In genomic region chr20:1904160-1904559, GRCh38 we compare ENCODE assay signal across 15 cellular contexts. TPM values are rescaled to one million over a fixed set of nuclear protein-coding genes. Genes with fewer than 3 reads are reported as not detected.
DNase-seq lines count a peak whose midpoint lies in the region; ATAC-seq and TF ChIP-seq lines count a peak whose summit lies in the region.
"Had no signal": no experiment of that assay in that cellular context is flagged by ENCODE, and none has a peak within 500 bp of the region (broad histone marks: within the 10 kb centered on the region; RNA-seq: fewer than 3 reads in every experiment).

No MANE protein-coding gene starts in this region.

- H3K27ac Mint-ChIP-seq in activated CD4-positive, alpha-beta T cell treated with anti-CD3 and anti-CD28 coated beads, Interleukin-2, amount 10 ng/mL, durations not matched to agents 7 days and 5 days, result peak overlapping the region; percentile 10
- H3K27ac Mint-ChIP-seq: GM23338 had no signal

- H3K4me1 ChIP-seq in neutrophil (ENCODE audit: control insufficient read depth in 1 of 2, insufficient read depth in 1 of 2, low read depth in 1 of 2, low read length in 1 of 2) (peaks cover 45 to 56% of the 10 kb centered on the region in 2 experiments), uterus (no peaks in the 10 kb centered on the region), MM.1S (ENCODE audit: low read length) (peaks cover 12% of the 10 kb centered on the region)

- H3K9me3 ChIP-seq in neutrophil (no peaks in the 10 kb centered on the region), uterus (no peaks in the 10 kb centered on the region), MM.1S (replicated peaks; ENCODE audit: insufficient read depth, low read length) (no peaks in the 10 kb centered on the region)

- CTCF ChIA-PET in activated CD4-positive, alpha-beta T cell treated with anti-CD3 and anti-CD28 coated beads, Interleukin-2, amount 10 ng/mL, durations not matched to agents 7 days and 5 days (lab: Charles Lee), result no interaction called here

- no peaks in the 10 kb centered on the region for H3F3A ChIP-seq in MM.1S (ENCODE audit: insufficient read depth, low read length)

- no peaks in the 10 kb centered on the region for H3K9me2 ChIP-seq in MM.1S (replicated peaks; ENCODE audit: insufficient read depth, low read length)

- no peak overlapping the region for H3K4me2 ChIP-seq in MM.1S (ENCODE audit: low read depth, low read length)
- H3K4me2 ChIP-seq: GM23338 had no signal

- no peak overlapping the region for H3K4me3 ChIP-seq in neutrophil (ENCODE audit: low read depth in 1 of 2, low read length in 1 of 2)
- H3K4me3 ChIP-seq in uterus, result no peak overlapping the region
- H3K4me3 ChIP-seq in MM.1S (ENCODE audit: low read length), result no peak overlapping the region
- H3K4me3 ChIP-seq: GM12878, GM23338 had no signal

- H3K4me3 Mint-ChIP-seq in activated CD4-positive, alpha-beta T cell treated with anti-CD3 and anti-CD28 coated beads, Interleukin-2, amount 10 ng/mL, durations not matched to agents 7 days and 5 days, result no peak overlapping the region
- H3K4me3 Mint-ChIP-seq: GM23338 had no signal

- peaks cover 16% of the 10 kb centered on the region for H3K79me2 ChIP-seq in MM.1S (ENCODE audit: low read length)

- no peak for ATAC-seq in HG02973 (IDR thresholded peaks at IDR 0.05; ENCODE audit: unreplicated experiment)
- ATAC-seq: GM12878, GM23338 had no signal

- TF ChIP-seq POLR2A in uterus (IDR thresholded peaks at IDR 0.05), result no peak

- no peaks in the 10 kb centered on the region for H4K20me1 ChIP-seq in MM.1S (ENCODE audit: insufficient read depth, low read length)

- peaks cover 91% of the 10 kb centered on the region for H3K36me3 ChIP-seq in neutrophil
- no peaks in the 10 kb centered on the region for H3K36me3 ChIP-seq in uterus
- H3K36me3 ChIP-seq in MM.1S (replicated peaks; ENCODE audit: insufficient read depth, low read length), result no peaks in the 10 kb centered on the region

- no peaks in the 10 kb centered on the region for H3K9me3 Mint-ChIP-seq in activated CD4-positive, alpha-beta T cell treated with anti-CD3 and anti-CD28 coated beads, Interleukin-2, amount 10 ng/mL, durations not matched to agents 7 days and 5 days
- H3K9me3 Mint-ChIP-seq: GM23338 had no signal

- no peak for DNase-seq in activated CD4-positive, alpha-beta T cell treated with anti-CD3 and anti-CD28 coated beads, Interleukin-2, amount 10 ng/mL, durations not matched to agents 7 days and 5 days
- no peak for DNase-seq in activated CD4-positive, alpha-beta T cell treated with anti-CD3 and anti-CD28 coated beads for 48 hours
- DNase-seq in uterus, result peak; percentile 30 to 56
- no peak for DNase-seq in DMS79 (lab: John Stamatoyannopoulos, UW)
- DNase-seq in MM.1S, result no peak
- DNase-seq: Calu3, DMS 273 treated with DMSO at 0.1 percent for 48 hours, H7, IMR-90 had no signal

- intact Hi-C loops in uterus (cut with DNase I; ENCODE audit: low total_unique reads), result no loop called here

- H3K27me3 ChIP-seq in neutrophil (no peaks in the 10 kb centered on the region), uterus (no peaks in the 10 kb centered on the region), MM.1S (replicated peaks; ENCODE audit: insufficient read depth, low read length) (no peaks in the 10 kb centered on the region)

- peaks cover 9% of the 10 kb centered on the region for H3K4me1 Mint-ChIP-seq in activated CD4-positive, alpha-beta T cell treated with anti-CD3 and anti-CD28 coated beads, Interleukin-2, amount 10 ng/mL, durations not matched to agents 7 days and 5 days

- no peak overlapping the region for H3K9ac ChIP-seq in MM.1S (ENCODE audit: low read length)

- H3K27me3 Mint-ChIP-seq in activated CD4-positive, alpha-beta T cell treated with anti-CD3 and anti-CD28 coated beads, Interleukin-2, amount 10 ng/mL, durations not matched to agents 7 days and 5 days, result peaks cover 12% of the 10 kb centered on the region

- TF ChIP-seq CTCF in neutrophil (IDR thresholded peaks at IDR 0.05), result no peak
- no peak for TF ChIP-seq CTCF in uterus (IDR thresholded peaks at IDR 0.05)
- no peak for TF ChIP-seq CTCF in MM.1S (IDR thresholded peaks at IDR 0.05; ENCODE audit: low read length)

- H3K27ac ChIP-seq in cingulate gyrus (ENCODE audit: low read depth, low read length), result peak overlapping the region; percentile 92
- peak overlapping the region; percentile 30 for H3K27ac ChIP-seq in neutrophil
- H3K27ac ChIP-seq in uterus, result no peak overlapping the region
- no peak overlapping the region for H3K27ac ChIP-seq in MM.1S (ENCODE audit: low read length)
- H3K27ac ChIP-seq: 22Rv1 had no signal

- no peak overlapping the region for H2AFZ ChIP-seq in MM.1S (ENCODE audit: low read length)
- H2AFZ ChIP-seq: GM23338 had no signal

- H3K36me3 Mint-ChIP-seq in activated CD4-positive, alpha-beta T cell treated with anti-CD3 and anti-CD28 coated beads, Interleukin-2, amount 10 ng/mL, durations not matched to agents 7 days and 5 days (ENCODE audit: low read depth), result no peaks in the 10 kb centered on the region

- POLR2A ChIA-PET in activated CD4-positive, alpha-beta T cell treated with anti-CD3 and anti-CD28 coated beads, Interleukin-2, amount 10 ng/mL, durations not matched to agents 7 days and 5 days (lab: Charles Lee), result no interaction called here

RNA-seq across cellular contexts. Expression of gene SIRPA, which starts 9.0 kb away (rescaled TPM):
- not detected for total RNA-seq in activated CD4-positive, alpha-beta T cell treated with anti-CD3 and anti-CD28 coated beads, Interleukin-2, amount 10 ng/mL, durations not matched to agents 7 days and 5 days
- 10 to 100 TPM; 11.5 to 34.6 (median 20.2) TPM for total RNA-seq in uterus

Comparison
In these comparisons a context has a peak if more than half of its experiments do, and no peak if none do; other contexts are left out.
1. DNase-seq: peak in uterus (2 of 2); none in activated CD4-positive, alpha-beta T cell treated with anti-CD3 and anti-CD28 coated beads, Interleukin-2, amount 10 ng/mL, durations not matched to agents 7 days and 5 days (single experiment), activated CD4-positive, alpha-beta T cell treated with anti-CD3 and anti-CD28 coated beads for 48 hours (single experiment), DMS79 (single experiment) and MM.1S (single experiment).
2. H3K27ac ChIP-seq: peak in cingulate gyrus (single experiment) and neutrophil (single experiment); none in uterus (0 of 2) and MM.1S (single experiment).
3. RNA of gene SIRPA, which starts 9.0 kb away (total RNA-seq): 11.5 to 34.6 TPM in uterus; not detected in activated CD4-positive, alpha-beta T cell treated with anti-CD3 and anti-CD28 coated beads, Interleukin-2, amount 10 ng/mL, durations not matched to agents 7 days and 5 days; every median in the first group is over 10 times any median in the second.